ENCODE assay signal across 16 cellular contexts in genomic region chr20:62916703-62917476, GRCh38. TPM values are rescaled to one million over a fixed set of nuclear protein-coding genes. Genes with fewer than 3 reads are reported as not detected.
DNase-seq lines count a peak whose midpoint lies in the region; ATAC-seq and TF ChIP-seq lines count a peak whose summit lies in the region.
"Had no signal": no experiment of that assay in that cellular context is flagged by ENCODE, and none has a peak within 500 bp of the region (broad histone marks: within the 10 kb centered on the region; RNA-seq: fewer than 3 reads in every experiment).

No MANE protein-coding gene starts in this region.

- H3K27ac ChIP-seq in 22Rv1 = peak overlapping the region; percentile 30; the same call in 1 of the 2 replicates
- H3K27ac ChIP-seq: SJCRH30 had no signal

- POLR2A ChIA-PET in Caco-2 (lab: Charles Lee) = no interaction called here
- POLR2A ChIA-PET in activated naive CD8-positive, alpha-beta T cell treated with anti-CD3 and anti-CD28 coated beads, Interleukin-2, amount 10 ng/mL, durations not matched to agents 7 days and 5 days (lab: Charles Lee) = interaction anchor here (1.1 to 10.0 kb wide), 4 partner anchors 10 to 37 kb away, joined by 3 to 85 read pairs (median 42); partner anchors contain the start of genes DIDO1, GID8 and SLC17A9

- CTCF ChIA-PET in Caco-2 (lab: Charles Lee) = interaction anchor here (1.4 to 2.3 kb wide), 2 partner anchors 10 kb away, joined by 4 to 10 read pairs; no protein-coding TSS in a partner anchor

- no peaks in the 10 kb centered on the region for H3K9me3 ChIP-seq in Caco-2
- H3K9me3 ChIP-seq: SJCRH30 had no signal

- no peak for ATAC-seq in activated naive CD8-positive, alpha-beta T cell treated with anti-CD3 and anti-CD28 coated beads, Interleukin-2, amount 10 ng/mL, durations not matched to agents 7 days and 5 days (ENCODE audit: low read depth)
- ATAC-seq in memory B cell (ENCODE audit: low read depth) = no peak
- ATAC-seq: activated CD4-positive, CD25-positive, alpha-beta regulatory T cell treated with anti-CD3 and anti-CD28 coated beads, Interleukin-2, amount 50 U/mL, for 24 hours had no signal

- no peaks in the 10 kb centered on the region for H3K9me3 Mint-ChIP-seq in Caco-2 (ENCODE audit: unreplicated experiment)
- H3K9me3 Mint-ChIP-seq in activated naive CD8-positive, alpha-beta T cell treated with anti-CD3 and anti-CD28 coated beads, Interleukin-2, amount 10 ng/mL, durations not matched to agents 7 days and 5 days = no peaks in the 10 kb centered on the region
- H3K9me3 Mint-ChIP-seq in memory B cell = no peaks in the 10 kb centered on the region

- intact Hi-C loops in Caco-2 (cut with micrococcal nuclease; ENCODE audit: unreplicated experiment) = no loop called here

- peak overlapping the region; percentile 27 for H3K27ac Mint-ChIP-seq in Caco-2 (ENCODE audit: unreplicated experiment)
- H3K27ac Mint-ChIP-seq in activated naive CD8-positive, alpha-beta T cell treated with anti-CD3 and anti-CD28 coated beads, Interleukin-2, amount 10 ng/mL, durations not matched to agents 7 days and 5 days = peak overlapping the region; percentile 86
- no peak overlapping the region for H3K27ac Mint-ChIP-seq in memory B cell

- H3K36me3 Mint-ChIP-seq in Caco-2 (ENCODE audit: insufficient read depth, unreplicated experiment) (peaks cover 71% of the 10 kb centered on the region), memory B cell (peaks cover 4% of the 10 kb centered on the region)
- H3K36me3 Mint-ChIP-seq in activated naive CD8-positive, alpha-beta T cell treated with anti-CD3 and anti-CD28 coated beads, Interleukin-2, amount 10 ng/mL, durations not matched to agents 7 days and 5 days = peaks cover 13% of the 10 kb centered on the region

- H3K27me3 Mint-ChIP-seq in Caco-2 (ENCODE audit: insufficient read depth, unreplicated experiment) (no peaks in the 10 kb centered on the region), memory B cell (no peaks in the 10 kb centered on the region)
- H3K27me3 Mint-ChIP-seq in activated naive CD8-positive, alpha-beta T cell treated with anti-CD3 and anti-CD28 coated beads, Interleukin-2, amount 10 ng/mL, durations not matched to agents 7 days and 5 days = no peaks in the 10 kb centered on the region

- BruUV-seq in Caco-2 (replicated peaks; lab: Mats Ljungman, UMichigan) = TSS peak; percentile 1

- peak overlapping the region; percentile 7 for H3K4me3 Mint-ChIP-seq in Caco-2 (ENCODE audit: unreplicated experiment)
- peak overlapping the region; percentile 83 for H3K4me3 Mint-ChIP-seq in activated naive CD8-positive, alpha-beta T cell treated with anti-CD3 and anti-CD28 coated beads, Interleukin-2, amount 10 ng/mL, durations not matched to agents 7 days and 5 days
- H3K4me3 Mint-ChIP-seq in memory B cell = peak overlapping the region; percentile 8

- peaks cover 59% of the 10 kb centered on the region for H3K4me1 Mint-ChIP-seq in Caco-2 (ENCODE audit: low read depth, unreplicated experiment)
- peaks cover 68% of the 10 kb centered on the region for H3K4me1 Mint-ChIP-seq in activated naive CD8-positive, alpha-beta T cell treated with anti-CD3 and anti-CD28 coated beads, Interleukin-2, amount 10 ng/mL, durations not matched to agents 7 days and 5 days
- H3K4me1 Mint-ChIP-seq in memory B cell = peaks cover 49% of the 10 kb centered on the region

- TF ChIP-seq CTCF in 22Rv1 (IDR thresholded peaks at IDR 0.05) = no peak
- no peak for TF ChIP-seq CTCF in Caco-2 (IDR thresholded peaks at IDR 0.05; ENCODE audit: insufficient read depth in 1 of 2, low read depth in 1 of 2, low read length in 1 of 2, severe bottlenecking in 1 of 2, unreplicated experiment in 1 of 2)

- peaks cover 2% of the 10 kb centered on the region for H3K36me3 ChIP-seq in Caco-2 (ENCODE audit: control insufficient read depth, insufficient read depth, low read length)

- DNase-seq in Caco-2 = peak in 1 of 2 experiments; percentile 25
- no peak for DNase-seq in activated naive CD8-positive, alpha-beta T cell treated with anti-CD3 and anti-CD28 coated beads, Interleukin-2, amount 10 ng/mL, durations not matched to agents 7 days and 5 days
- DNase-seq in memory B cell (ENCODE audit: low spot score in 2 of 2) = no peak
- DNase-seq in NCI-H748 treated with DMSO at 0.1 percent for 48 hours (lab: John Stamatoyannopoulos, UW) = no peak
- no peak for DNase-seq in NCI-H146 (lab: John Stamatoyannopoulos, UW)
- DNase-seq in NCI-H1105 (lab: John Stamatoyannopoulos, UW) = no peak
- no peak for DNase-seq in NCI-H2227 treated with DMSO at 0.1 percent for 48 hours (lab: John Stamatoyannopoulos, UW)
- DNase-seq: activated naive CD4-positive, alpha-beta T cell treated with anti-CD3 and anti-CD28 coated beads, Interleukin-2, amount 50 U/mL, for 16 hours; C1 segment of cervical spinal cord; cortex of kidney; NCI-H1930; SJCRH30; stimulated activated CD4-positive, alpha-beta T cell treated with anti-CD3 and anti-CD28 coated beads, Interleukin-2, amount 100 ng/mL, for 48 hours; stimulated activated naive CD4-positive, alpha-beta T cell treated with Interleukin-2 at 50 U/mL for 16 hours had no signal

- H3K4me3 ChIP-seq in Caco-2 (ENCODE audit: low read depth, low read length) = no peak overlapping the region
- H3K4me3 ChIP-seq: SJCRH30 had no signal

- H3K27me3 ChIP-seq in Caco-2 (replicated peaks; ENCODE audit: control insufficient read depth, insufficient read depth, low read length) = no peaks in the 10 kb centered on the region
- H3K27me3 ChIP-seq: SJCRH30 had no signal

- peaks cover 65% of the 10 kb centered on the region for H3K4me1 ChIP-seq in Caco-2

RNA-seq across cellular contexts. Expression of gene DIDO1, which starts 9.4 kb away (rescaled TPM):
- 120 and 122 TPM in 2 replicates for total RNA-seq in Caco-2 (2022)
- total RNA-seq in activated naive CD8-positive, alpha-beta T cell treated with anti-CD3 and anti-CD28 coated beads, Interleukin-2, amount 10 ng/mL, durations not matched to agents 7 days and 5 days = 100 to 1,000 TPM; 100 to 104 TPM

RNA-seq across cellular contexts. Expression of gene GID8, which starts 21.1 kb away (rescaled TPM):
- total RNA-seq in Caco-2 (2022) = 129 and 133 TPM in 2 replicates
- 10 to 100 TPM; 42.1 to 43.0 TPM for total RNA-seq in activated naive CD8-positive, alpha-beta T cell treated with anti-CD3 and anti-CD28 coated beads, Interleukin-2, amount 10 ng/mL, durations not matched to agents 7 days and 5 days

RNA-seq across cellular contexts. Expression of gene SLC17A9, which starts 35.6 kb away (rescaled TPM):
- 64.7 and 77.4 TPM in 2 replicates for total RNA-seq in Caco-2 (2022)
- 10 to 100 TPM; 40.9 to 43.5 TPM for total RNA-seq in activated naive CD8-positive, alpha-beta T cell treated with anti-CD3 and anti-CD28 coated beads, Interleukin-2, amount 10 ng/mL, durations not matched to agents 7 days and 5 days

RNA-seq across cellular contexts. Expression of gene TCFL5, which starts 55.3 kb away (rescaled TPM):
- total RNA-seq in Caco-2 (2022) = 14.6 and 15.1 TPM in 2 replicates
- 10 to 100 TPM in 1 of 2 experiments, 1 to 10 TPM in 1; 9.3 to 10.1 TPM for total RNA-seq in activated naive CD8-positive, alpha-beta T cell treated with anti-CD3 and anti-CD28 coated beads, Interleukin-2, amount 10 ng/mL, durations not matched to agents 7 days and 5 days

Comparison
In these comparisons a context has a peak if more than half of its experiments do, and no peak if none do; other contexts are left out.
1. H3K4me3 Mint-ChIP-seq: peak in every context shown above with its lines; median percentile 83 in activated naive CD8-positive, alpha-beta T cell treated with anti-CD3 and anti-CD28 coated beads, Interleukin-2, amount 10 ng/mL, durations not matched to agents 7 days and 5 days; 8 in memory B cell; 7 in Caco-2.